In the genomic region with DNA sequence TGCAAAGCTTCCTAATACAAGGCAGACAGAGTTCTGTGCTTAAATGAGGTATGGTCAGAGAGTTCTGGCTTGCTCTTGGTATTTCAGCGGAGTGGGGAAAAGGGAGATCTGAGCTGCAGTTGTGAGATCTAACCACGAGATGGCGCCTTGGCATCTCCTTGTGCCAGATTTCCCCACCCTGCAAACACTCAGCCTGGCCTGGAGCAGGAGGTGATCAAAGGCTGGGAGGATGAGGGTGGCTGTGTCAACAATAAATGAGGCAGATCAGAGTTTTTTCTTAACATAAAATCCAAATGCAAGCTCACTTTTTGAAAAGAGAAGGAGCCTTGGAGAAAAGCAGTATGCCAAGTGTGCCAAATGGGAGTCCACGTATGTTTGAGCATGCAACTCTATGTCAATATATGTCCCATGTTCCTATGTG, we compare ENCODE assay signal across 9 cellular contexts. TPM values are rescaled to one million over a fixed set of nuclear protein-coding genes. Genes with fewer than 3 reads are reported as not detected.
DNase-seq lines count a peak whose midpoint lies in the region; ATAC-seq, FAIRE-seq and TF ChIP-seq lines count a peak whose summit lies in the region.
"Had no signal": no experiment of that assay in that cellular context is flagged by ENCODE, and none has a peak within 500 bp of the region (broad histone marks: within the 10 kb centered on the region; RNA-seq: fewer than 3 reads in every experiment).

No MANE protein-coding gene starts in this region.

- peaks cover 13% of the 10 kb centered on the region for H3K27me3 Mint-ChIP-seq in osteocyte (ENCODE audit: unreplicated experiment)
- H3K27me3 Mint-ChIP-seq: activated naive CD8-positive, alpha-beta T cell had no signal

- no peaks in the 10 kb centered on the region for H3F3A ChIP-seq in DOHH2 (ENCODE audit: control insufficient read depth, insufficient read depth)

- DNase-seq in Kasumi-1 (lab: John Stamatoyannopoulos, UW), result peak; percentile 82 to 85
- no peak for DNase-seq in RWPE2 (ENCODE audit: low spot score)
- peak in 3 of 4 experiments; percentile 16 to 29 (median 24) for DNase-seq in activated naive CD4-positive, alpha-beta T cell (lab: John Stamatoyannopoulos, UW)
- DNase-seq in frontal cortex (ENCODE audit: low spot score in 2 of 2), result peak; percentile 82 to 83
- DNase-seq in osteocyte (ENCODE audit: extremely low spot score, unreplicated experiment), result no peak

- no peak overlapping the region for H3K4me3 ChIP-seq in DOHH2 (ENCODE audit: low read length)
- H3K4me3 ChIP-seq in RWPE2 (ENCODE audit: severe bottlenecking), result no peak overlapping the region

- H3K9me3 ChIP-seq in DOHH2 (ENCODE audit: control insufficient read depth, insufficient read depth, low read length) (no peaks in the 10 kb centered on the region), RWPE2 (ENCODE audit: severe bottlenecking) (no peaks in the 10 kb centered on the region)

- H3K79me2 ChIP-seq in DOHH2 (ENCODE audit: control insufficient read depth, low read length), result no peaks in the 10 kb centered on the region

- peaks cover 13% of the 10 kb centered on the region for H3K4me1 Mint-ChIP-seq in osteocyte (ENCODE audit: unreplicated experiment)

- peak; percentile 93 for TF ChIP-seq CTCF in DOHH2 (IDR thresholded peaks at IDR 0.05; ENCODE audit: low read depth, low read length, poor library complexity, severe bottlenecking)
- TF ChIP-seq CTCF in RWPE2 (IDR thresholded peaks at IDR 0.05; ENCODE audit: poor library complexity, severe bottlenecking), result peak; percentile 90
- peak; percentile 93 for TF ChIP-seq CTCF in osteocyte (IDR thresholded peaks at IDR 0.05)

- H3K27me3 ChIP-seq in DOHH2 (ENCODE audit: control insufficient read depth, low read length), result peaks cover 14% of the 10 kb centered on the region; the same call in 1 of the 2 replicates
- H3K27me3 ChIP-seq in RWPE2 (ENCODE audit: insufficient read depth, poor library complexity, severe bottlenecking), result no peaks in the 10 kb centered on the region

- H3K4me2 ChIP-seq in DOHH2 (ENCODE audit: low read length), result no peak overlapping the region

- peaks cover 8% of the 10 kb centered on the region for H3K36me3 Mint-ChIP-seq in osteocyte (ENCODE audit: unreplicated experiment)
- H3K36me3 Mint-ChIP-seq: activated naive CD8-positive, alpha-beta T cell had no signal

- H4K20me1 ChIP-seq in DOHH2 (ENCODE audit: control insufficient read depth, insufficient read depth, low read depth, low read length), result peaks cover 9% of the 10 kb centered on the region; the same call in 1 of the 2 replicates

- H3K9me2 ChIP-seq in DOHH2 (replicated peaks; ENCODE audit: control insufficient read depth, low read length), result no peaks in the 10 kb centered on the region

- ATAC-seq in RWPE2 (ENCODE audit: low read depth), result peak; percentile 51
- ATAC-seq in HG03045 (IDR thresholded peaks at IDR 0.05; ENCODE audit: unreplicated experiment), result no peak
- no peak for ATAC-seq in GM19351 (IDR thresholded peaks at IDR 0.05; ENCODE audit: unreplicated experiment)

- no peak overlapping the region for H3K4me3 Mint-ChIP-seq in osteocyte (ENCODE audit: unreplicated experiment)
- H3K4me3 Mint-ChIP-seq: activated naive CD8-positive, alpha-beta T cell had no signal

- H3K9me3 Mint-ChIP-seq in osteocyte (ENCODE audit: unreplicated experiment), result no peaks in the 10 kb centered on the region

- H3K36me3 ChIP-seq in DOHH2 (ENCODE audit: control insufficient read depth, low read length) (peaks cover 10% of the 10 kb centered on the region), RWPE2 (ENCODE audit: low read depth) (peaks cover 11% of the 10 kb centered on the region; the same call in 1 of the 2 replicates)

- H3K4me1 ChIP-seq in DOHH2 (ENCODE audit: control insufficient read depth, low read length) (no peaks in the 10 kb centered on the region), RWPE2 (ENCODE audit: insufficient read depth, poor library complexity, severe bottlenecking) (no peaks in the 10 kb centered on the region)

- no peak overlapping the region for H3K27ac Mint-ChIP-seq in osteocyte (ENCODE audit: unreplicated experiment)
- H3K27ac Mint-ChIP-seq: activated naive CD8-positive, alpha-beta T cell had no signal

- FAIRE-seq in frontal cortex (lab: Jason Lieb, UNC), result peak; percentile 49

- H3K27ac ChIP-seq in DOHH2 (ENCODE audit: low read depth, low read length) (no peak overlapping the region), RWPE2 (ENCODE audit: poor library complexity, severe bottlenecking) (no peak overlapping the region)

RNA-seq across cellular contexts. Expression of gene TFAP2E, which starts 4.1 kb away (rescaled TPM):
- total RNA-seq in frontal cortex (under 0.01 TPM), osteocyte (0.35 and 0.57 TPM in 2 replicates)

RNA-seq across cellular contexts. Expression of gene NCDN, which starts 11.4 kb away (rescaled TPM):
- total RNA-seq in frontal cortex (65.6 TPM), osteocyte (38.3 and 38.7 TPM in 2 replicates)

RNA-seq across cellular contexts. Expression of gene KIAA0319L, which starts 11.8 kb away (rescaled TPM):
- total RNA-seq in frontal cortex (34.2 TPM), osteocyte (43.6 and 44.9 TPM in 2 replicates)

Comparison
In these comparisons a context has a peak if more than half of its experiments do, and no peak if none do; other contexts are left out.
1. DNase-seq: peak in Kasumi-1 (2 of 2), activated naive CD4-positive, alpha-beta T cell (3 of 4) and frontal cortex (2 of 2); none in RWPE2 (single experiment) and osteocyte (single experiment).
2. Peak in every context shown above with its lines, with median percentiles within 50 percentile points of each other: CTCF ChIP-seq.